20 cellular contexts compared by ENCODE assay signal in genomic region chr2:197846789-197847188, GRCh38. TPM values are rescaled to one million over a fixed set of nuclear protein-coding genes. Genes with fewer than 3 reads are reported as not detected.
DNase-seq lines count a peak whose midpoint lies in the region; ATAC-seq and TF ChIP-seq lines count a peak whose summit lies in the region.
"Had no signal": no experiment of that assay in that cellular context is flagged by ENCODE, and none has a peak within 500 bp of the region (broad histone marks: within the 10 kb centered on the region; RNA-seq: fewer than 3 reads in every experiment).

No MANE protein-coding gene starts in this region.

- H3K27ac ChIP-seq in DND-41 (ENCODE audit: low read length) (peak overlapping the region; percentile 74), adrenal gland (no peak overlapping the region)

- H3K9ac ChIP-seq in DND-41 (ENCODE audit: low read depth, low read length): peak overlapping the region; percentile 53

- ATAC-seq in DND-41 (ENCODE audit: insufficient read depth, low read depth): peak; percentile 20; the same call in 2 of the 3 replicates
- ATAC-seq in HG02973 (IDR thresholded peaks at IDR 0.05; ENCODE audit: unreplicated experiment): no peak
- ATAC-seq: activated CD4-positive, CD25-positive, alpha-beta regulatory T cell treated with anti-CD3 and anti-CD28 coated beads, Interleukin-2, amount 50 U/mL, for 24 hours had no signal

- no peaks in the 10 kb centered on the region for H4K20me1 ChIP-seq in DND-41 (ENCODE audit: insufficient read depth, low read length)

- H3K27me3 ChIP-seq in DND-41 (ENCODE audit: insufficient read depth, low read length, poor library complexity): no peaks in the 10 kb centered on the region
- H3K27me3 ChIP-seq in H7 (ENCODE audit: control insufficient read depth, insufficient read depth, low read length): no peaks in the 10 kb centered on the region
- H3K27me3 ChIP-seq in adrenal gland: no peaks in the 10 kb centered on the region

- DNase-seq in DND-41 (no peak), NCI-H226 (peak; percentile 44), dedifferentiated amniotic fluid mesenchymal stem cell (ENCODE audit: extremely low spot score) (peak; percentile 55), non-pigmented ciliary epithelial cell (ENCODE audit: low read depth) (peak; percentile 30), H7 (no peak), adrenal gland (no peak)
- DNase-seq: activated CD8-positive, alpha-beta memory T cell treated with anti-CD3 and anti-CD28 coated beads for 24 hours; activated naive CD4-positive, alpha-beta T cell treated with anti-CD3 and anti-CD28 coated beads for 36 hours; activated T-cell treated with anti-CD3 and anti-CD28 coated beads, Interleukin-2, amount 50 U/mL, for 4 hours; Caco-2; EL; hippocampal formation; NCI-H1092; NCI-H187 treated with DMSO at 0.1 percent for 48 hours; NCI-H446; Right ventricle myocardium superior; SW 1271 had no signal

- no peak for TF ChIP-seq POLR2A in adrenal gland (IDR thresholded peaks at IDR 0.05)

- peaks cover 76% of the 10 kb centered on the region for H3K4me1 ChIP-seq in DND-41 (ENCODE audit: insufficient read depth, low read length)
- H3K4me1 ChIP-seq in adrenal gland (replicated peaks in 1 of 2): no peaks in the 10 kb centered on the region
- H3K4me1 ChIP-seq: Caco-2 had no signal

- peak overlapping the region; percentile 49 for H3K4me2 ChIP-seq in DND-41 (ENCODE audit: insufficient read depth, low read length)

- intact Hi-C loops in adrenal gland (cut with DNase I): no loop called here

- no peak for TF ChIP-seq CTCF in DND-41 (IDR thresholded peaks at IDR 0.05; ENCODE audit: borderline replicate concordance, extremely low read depth, low read length, poor library complexity, severe bottlenecking)
- no peak for TF ChIP-seq CTCF in adrenal gland (IDR thresholded peaks at IDR 0.05)

- no peaks in the 10 kb centered on the region for H3K9me3 ChIP-seq in DND-41 (ENCODE audit: insufficient read depth, low read length, severe bottlenecking)
- H3K9me3 ChIP-seq in adrenal gland (replicated peaks in 1 of 3): no peaks in the 10 kb centered on the region
- H3K9me3 ChIP-seq: Caco-2 had no signal

- 74 to 100% (median 89%) methylated on average over 1 of the region's 1 CpG for WGBS in adrenal gland, 4 donors

- H3K36me3 ChIP-seq in DND-41 (ENCODE audit: insufficient read depth, low read length) (no peaks in the 10 kb centered on the region), H7 (replicated peaks; ENCODE audit: control insufficient read depth, insufficient read depth, low read length) (no peaks in the 10 kb centered on the region), adrenal gland (replicated peaks in 1 of 2) (no peaks in the 10 kb centered on the region)

- no peaks in the 10 kb centered on the region for H3K79me2 ChIP-seq in DND-41 (ENCODE audit: insufficient read depth, low read length)

- H3K4me3 ChIP-seq in DND-41 (ENCODE audit: low read depth in 1 of 2, low read length in 2 of 2) (no peak overlapping the region), H7 (ENCODE audit: insufficient read depth, low read depth, low read length) (no peak overlapping the region), adrenal gland (no peak overlapping the region)

- peak overlapping the region; percentile 13 for H2AFZ ChIP-seq in DND-41 (ENCODE audit: low read depth, low read length)

RNA-seq across cellular contexts. Expression of gene PLCL1, which starts 42.4 kb away (rescaled TPM):
- total RNA-seq in H7 (2014; rRNA removed; shearing (Covaris generic)): 0.21 and 0.22 TPM in 2 replicates
- total RNA-seq in adrenal gland: 10 to 100 TPM in 3 of 8 donors, 1 to 10 TPM in 5; 3.7 to 24.0 (median 8.0) TPM
- 1 to 10 TPM; 1.6 to 3.1 (median 2.8) TPM for polyA plus RNA-seq in adrenal gland
- total RNA-seq: bronchial epithelial cell had no signal

Comparison
In these comparisons a context has a peak if more than half of its experiments do, and no peak if none do; other contexts are left out.
1. DNase-seq: peak in NCI-H226 (single experiment), dedifferentiated amniotic fluid mesenchymal stem cell (single experiment) and non-pigmented ciliary epithelial cell (single experiment); none in DND-41 (single experiment), H7 (single experiment) and adrenal gland (0 of 7).